Comparison of ENCODE assay signal across 15 cellular contexts in genomic region chr6:116314878-116315277, GRCh38. TPM values are rescaled to one million over a fixed set of nuclear protein-coding genes. Genes with fewer than 3 reads are reported as not detected.
A peak's percentile ranks its signal among the peaks of the same experiment; 100 is the strongest.
DNase-seq lines count a peak whose midpoint lies in the region; ATAC-seq, FAIRE-seq and TF ChIP-seq lines count a peak whose summit lies in the region.
"Had no signal": no experiment of that assay in that cellular context is flagged by ENCODE, and none has a peak within 500 bp of the region (broad histone marks: within the 10 kb centered on the region; RNA-seq: fewer than 3 reads in every experiment).

No MANE protein-coding gene starts in this region.

- ATAC-seq in A549, result no peak
- ATAC-seq in GM19324 (IDR thresholded peaks at IDR 0.05; ENCODE audit: low FRiP score, unreplicated experiment), result peak; percentile 48
- peak; percentile 72 for ATAC-seq in HG03432 (IDR thresholded peaks at IDR 0.05; ENCODE audit: unreplicated experiment)
- peak; percentile 54 for ATAC-seq in activated T-helper 17 cell treated with anti-CD3 and anti-CD28 coated beads, Interleukin-2, amount 50 U/mL, for 72 hours (replicated peaks)

- TF ChIP-seq EP300 in A549 (IDR thresholded peaks at IDR 0.05), result no peak

- no peaks in the 10 kb centered on the region for H3K4me1 Mint-ChIP-seq in activated T-helper 17 cell treated with anti-CD3 and anti-CD28 coated beads, Interleukin-2, amount 50 U/mL, for 72 hours
- H3K4me1 Mint-ChIP-seq: neural progenitor cell had no signal

- no peak for TF ChIP-seq CTCF in A549 (IDR thresholded peaks at IDR 0.05)

- no peak overlapping the region for H3K27ac Mint-ChIP-seq in activated T-helper 17 cell treated with anti-CD3 and anti-CD28 coated beads, Interleukin-2, amount 50 U/mL, for 72 hours
- H3K27ac Mint-ChIP-seq: neural progenitor cell had no signal

- DNase-seq in A549 (ENCODE audit: low read depth in 1 of 2, low spot score in 1 of 2) (no peak), D341Med (ENCODE audit: low spot score) (no peak), NCI-H1092 (lab: John Stamatoyannopoulos, UW) (no peak)
- DNase-seq in stimulated activated CD4-positive, alpha-beta T cell treated with anti-CD3 and anti-CD28 coated beads, Interleukin-4, amount 100 ng/mL, for 1 hour, result no peak
- no peak for DNase-seq in activated CD4-positive, alpha-beta T cell treated with anti-CD3 and anti-CD28 coated beads, Interleukin-2, amount 50 U/mL, for 48 hours
- DNase-seq: activated CD8-positive, alpha-beta memory T cell treated with anti-CD3 and anti-CD28 coated beads, Interleukin-2, amount 50 U/mL, for 4 hours; DND-41; H7; kidney; spleen had no signal

- peaks cover 3% of the 10 kb centered on the region for H3K9me3 Mint-ChIP-seq in activated T-helper 17 cell treated with anti-CD3 and anti-CD28 coated beads, Interleukin-2, amount 50 U/mL, for 72 hours
- H3K9me3 Mint-ChIP-seq: neural progenitor cell had no signal

- no peak overlapping the region for H3K4me3 Mint-ChIP-seq in activated T-helper 17 cell treated with anti-CD3 and anti-CD28 coated beads, Interleukin-2, amount 50 U/mL, for 72 hours
- H3K4me3 Mint-ChIP-seq: neural progenitor cell had no signal

- H3K36me3 Mint-ChIP-seq in activated T-helper 17 cell treated with anti-CD3 and anti-CD28 coated beads, Interleukin-2, amount 50 U/mL, for 72 hours (ENCODE audit: low read depth), result peaks cover 10% of the 10 kb centered on the region

- no peaks in the 10 kb centered on the region for H3K9me3 ChIP-seq in A549
- H3K9me3 ChIP-seq: spleen, upper lobe of left lung had no signal

- H3K27me3 Mint-ChIP-seq in activated T-helper 17 cell treated with anti-CD3 and anti-CD28 coated beads, Interleukin-2, amount 50 U/mL, for 72 hours, result no peaks in the 10 kb centered on the region

- no peak for FAIRE-seq in A549 (lab: Jason Lieb, UNC)
- FAIRE-seq: kidney had no signal

- CTCF ChIA-PET in A549 (lab: Yijun Ruan, JAX), result no interaction called here

- H3K4me1 ChIP-seq in A549, result peaks cover 16% of the 10 kb centered on the region; the same call in 2 of the 3 replicates
- H3K4me1 ChIP-seq: neural progenitor cell had no signal

- TF ChIP-seq POLR2A in A549 (IDR thresholded peaks at IDR 0.05; ENCODE audit: low read length), result no peak

- POLR2A ChIA-PET in A549 (lab: Yijun Ruan, JAX), result no interaction called here

- TF ChIP-seq RAD21 in A549 (conservative IDR thresholded peaks at IDR 0.05 in 1 of 2, IDR thresholded peaks at IDR 0.05 in 1 of 2), result no peak

- H3K4me3 ChIP-seq in A549, result no peak overlapping the region
- H3K4me3 ChIP-seq: neural progenitor cell, spleen, upper lobe of left lung had no signal

- peak overlapping the region; percentile 46 for H3K4me2 ChIP-seq in A549
- H3K4me2 ChIP-seq: neural progenitor cell had no signal

- peak overlapping the region; percentile 24 to 52; a peak in 4 of 6 replicates for H3K27ac ChIP-seq in A549
- H3K27ac ChIP-seq: neural progenitor cell, upper lobe of left lung had no signal

TF ChIP-seq in A549, 52 proteins besides CTCF, POLR2A, EP300 and RAD21:
- TF ChIP-seq CBX2 (IDR thresholded peaks at IDR 0.05; ENCODE audit: borderline replicate concordance, low read depth) (no peak), PHF8 (IDR thresholded peaks at IDR 0.05; ENCODE audit: borderline replicate concordance, low read depth) (no peak), ZC3H11A (IDR thresholded peaks at IDR 0.05) (no peak), HOXA7 (CRISPR knock-in tag; IDR thresholded peaks at IDR 0.05) (no peak), SREBF2 (IDR thresholded peaks at IDR 0.05) (no peak), SMC3 (IDR thresholded peaks at IDR 0.05) (no peak), ZFP36 (IDR thresholded peaks at IDR 0.05; ENCODE audit: borderline replicate concordance, partially characterized antibody) (no peak), MAZ (IDR thresholded peaks at IDR 0.05; ENCODE audit: borderline replicate concordance, low read depth, low read length) (no peak), NFE2L2 (conservative IDR thresholded peaks at IDR 0.05; ENCODE audit: low read length) (no peak), FOSL2 (IDR thresholded peaks at IDR 0.05) (no peak), FOSL2 (CRISPR knock-in tag; IDR thresholded peaks at IDR 0.05) (no peak), BHLHE40 (IDR thresholded peaks at IDR 0.05; ENCODE audit: low read depth, low read length) (no peak), RCOR1 (IDR thresholded peaks at IDR 0.05; ENCODE audit: low read depth, low read length) (no peak)
- TF ChIP-seq, protein P1, sequence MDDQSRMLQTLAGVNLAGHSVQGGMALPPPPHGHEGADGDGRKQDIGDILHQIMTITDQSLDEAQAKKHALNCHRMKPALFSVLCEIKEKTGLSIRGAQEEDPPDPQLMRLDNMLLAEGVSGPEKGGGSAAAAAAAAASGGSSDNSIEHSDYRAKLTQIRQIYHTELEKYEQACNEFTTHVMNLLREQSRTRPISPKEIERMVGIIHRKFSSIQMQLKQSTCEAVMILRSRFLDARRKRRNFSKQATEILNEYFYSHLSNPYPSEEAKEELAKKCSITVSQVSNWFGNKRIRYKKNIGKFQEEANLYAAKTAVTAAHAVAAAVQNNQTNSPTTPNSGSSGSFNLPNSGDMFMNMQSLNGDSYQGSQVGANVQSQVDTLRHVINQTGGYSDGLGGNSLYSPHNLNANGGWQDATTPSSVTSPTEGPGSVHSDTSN (IDR thresholded peaks at IDR 0.05), result no peak
- TF ChIP-seq, protein P2, sequence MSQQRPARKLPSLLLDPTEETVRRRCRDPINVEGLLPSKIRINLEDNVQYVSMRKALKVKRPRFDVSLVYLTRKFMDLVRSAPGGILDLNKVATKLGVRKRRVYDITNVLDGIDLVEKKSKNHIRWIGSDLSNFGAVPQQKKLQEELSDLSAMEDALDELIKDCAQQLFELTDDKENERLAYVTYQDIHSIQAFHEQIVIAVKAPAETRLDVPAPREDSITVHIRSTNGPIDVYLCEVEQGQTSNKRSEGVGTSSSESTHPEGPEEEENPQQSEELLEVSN (IDR thresholded peaks at IDR 0.05; ENCODE audit: borderline replicate concordance, low read depth), result no peak

RNA-seq across cellular contexts. Expression of gene TSPYL1, which starts 35.1 kb away (rescaled TPM):
- polyA plus RNA-seq in A549 (2011; rRNA removed) (31.6 and 32.5 TPM in 2 replicates), A549 (2017; fragmentation: RNase III; extraction: RNeasy Plus Mini Kit Qiagen cat#74134 plus additional on column Dnase treatment) (27.8 to 31.9 TPM (median 31.8 TPM) in 3 replicates)
- polyA plus RNA-seq in A549 (2012; cell fraction: cytosol; rRNA removed), result 11.4 and 13.2 TPM in 2 replicates
- polyA plus RNA-seq in A549 (2012; cell fraction: nucleus; rRNA removed), result 11.1 and 15.2 TPM in 2 replicates
- 36.0 and 42.7 TPM in 2 replicates for polyA minus RNA-seq in A549 (2011; rRNA and poly(A)+ RNA removed)
- total RNA-seq in activated T-helper 17 cell treated with anti-CD3 and anti-CD28 coated beads, Interleukin-2, amount 50 U/mL, for 72 hours, result 10 to 100 TPM; 47.9 to 64.6 TPM

RNA-seq across cellular contexts. Expression of gene DSE, which starts 55.9 kb away (rescaled TPM):
- 20.2 and 26.8 TPM in 2 replicates for polyA plus RNA-seq in A549 (2011; rRNA removed)
- 4.9 and 6.5 TPM in 2 replicates for polyA plus RNA-seq in A549 (2012; cell fraction: cytosol; rRNA removed)
- 7.2 and 7.3 TPM in 2 replicates for polyA plus RNA-seq in A549 (2012; cell fraction: nucleus; rRNA removed)
- 15.7 to 23.4 TPM (median 22.7 TPM) in 3 replicates for polyA plus RNA-seq in A549 (2017; fragmentation: RNase III; extraction: RNeasy Plus Mini Kit Qiagen cat#74134 plus additional on column Dnase treatment)
- 27.5 and 30.0 TPM in 2 replicates for polyA minus RNA-seq in A549 (2011; rRNA and poly(A)+ RNA removed)
- total RNA-seq in activated T-helper 17 cell treated with anti-CD3 and anti-CD28 coated beads, Interleukin-2, amount 50 U/mL, for 72 hours, result 10 to 100 TPM; 26.0 to 28.9 TPM

Comparison
In these comparisons a context has a peak if more than half of its experiments do, and no peak if none do; other contexts are left out.
1. ATAC-seq: peak in GM19324 (single experiment), HG03432 (single experiment) and activated T-helper 17 cell treated with anti-CD3 and anti-CD28 coated beads, Interleukin-2, amount 50 U/mL, for 72 hours (single experiment); none in A549 (0 of 2).